In genomic region chr5:68652507-68652906, GRCh38 we compare ENCODE assay signal across 13 cellular contexts.
A peak's percentile ranks its signal among the peaks of the same experiment; 100 is the strongest.
DNase-seq lines count a peak whose midpoint lies in the region; ATAC-seq, FAIRE-seq and TF ChIP-seq lines count a peak whose summit lies in the region.
"Had no signal": no experiment of that assay in that cellular context is flagged by ENCODE, and none has a peak within 500 bp of the region (broad histone marks: within the 10 kb centered on the region; RNA-seq: fewer than 3 reads in every experiment).

No MANE protein-coding gene starts in this region.

- no peaks in the 10 kb centered on the region for H3K79me2 ChIP-seq in astrocyte (ENCODE audit: insufficient read depth, low read length)

- H3K4me1 ChIP-seq in heart left ventricle = no peaks in the 10 kb centered on the region
- no peaks in the 10 kb centered on the region for H3K4me1 ChIP-seq in astrocyte (ENCODE audit: insufficient read depth, low read length)
- H3K4me1 ChIP-seq in aorta (ENCODE audit: control insufficient read depth in 1 of 2, insufficient read depth in 2 of 2, low read length in 2 of 2) = peaks cover 0 to 3% of the 10 kb centered on the region in 2 donors

- H3K4me2 ChIP-seq in astrocyte (ENCODE audit: low read length) = no peak overlapping the region

- H3K27me3 Mint-ChIP-seq in astrocyte (ENCODE audit: low read depth, unreplicated experiment) = no peaks in the 10 kb centered on the region

- no peak for DNase-seq in left ventricle myocardium superior
- DNase-seq in heart left ventricle = no peak
- DNase-seq in astrocyte (ENCODE audit: low read depth) = peak; percentile 25
- peak; percentile 28 for DNase-seq in kidney tubule cell (ENCODE audit: low spot score)
- DNase-seq in aorta = no peak
- DNase-seq in OCI-M1 (lab: John Stamatoyannopoulos, UW) = no peak
- no peak for DNase-seq in 8988T
- DNase-seq: activated T-cell treated with anti-CD3 and anti-CD28 coated beads for 4 hours; brain microvascular endothelial cell; NCI-H1048; stimulated activated CD4-positive, alpha-beta T cell treated with anti-CD3 and anti-CD28 coated beads, Interleukin-12 subunit alpha, Interleukin-12 subunit beta, amount 100 ng/mL, for 4 hours had no signal

- no peak overlapping the region for H3K9ac ChIP-seq in astrocyte (ENCODE audit: low read length)

- TF ChIP-seq CTCF in heart left ventricle (IDR thresholded peaks at IDR 0.05) (no peak), astrocyte (IDR thresholded peaks at IDR 0.05; ENCODE audit: insufficient read depth, low read depth, low read length) (no peak)

- H3K27me3 ChIP-seq in heart left ventricle = no peaks in the 10 kb centered on the region
- no peaks in the 10 kb centered on the region for H3K27me3 ChIP-seq in astrocyte (ENCODE audit: insufficient read depth, low read length)
- H3K27me3 ChIP-seq in aorta (ENCODE audit: control insufficient read depth in 1 of 2, insufficient read depth in 2 of 2, low read length in 1 of 2) = no peaks in the 10 kb centered on the region
- H3K27me3 ChIP-seq: brain microvascular endothelial cell had no signal

- H3K4me1 Mint-ChIP-seq in astrocyte (ENCODE audit: low read depth, unreplicated experiment) = no peaks in the 10 kb centered on the region

- peaks cover 1% of the 10 kb centered on the region for H3K9me3 Mint-ChIP-seq in astrocyte (ENCODE audit: unreplicated experiment)

- H2AFZ ChIP-seq in astrocyte (ENCODE audit: low read depth, low read length) = no peak overlapping the region

- H3K36me3 ChIP-seq in heart left ventricle (no peaks in the 10 kb centered on the region), astrocyte (ENCODE audit: insufficient read depth, low read length) (no peaks in the 10 kb centered on the region), aorta (ENCODE audit: control insufficient read depth in 1 of 2, insufficient read depth in 2 of 2, low read length in 1 of 2) (no peaks in the 10 kb centered on the region)
- H3K36me3 ChIP-seq: brain microvascular endothelial cell had no signal

- H3K27ac Mint-ChIP-seq in astrocyte (ENCODE audit: unreplicated experiment) = no peak overlapping the region

- no peaks in the 10 kb centered on the region for H4K20me1 ChIP-seq in astrocyte (ENCODE audit: insufficient read depth, low read length)

- H3K27ac ChIP-seq in heart left ventricle (no peak overlapping the region), astrocyte (ENCODE audit: low read depth, low read length) (no peak overlapping the region), aorta (ENCODE audit: low read depth in 1 of 2, low read length in 2 of 2) (no peak overlapping the region)
- H3K27ac ChIP-seq: brain microvascular endothelial cell, C4-2B had no signal

- no peak overlapping the region for H3K4me3 Mint-ChIP-seq in astrocyte (ENCODE audit: unreplicated experiment)

- no peak for FAIRE-seq in astrocyte (lab: Jason Lieb, UNC)

- H3K9me3 ChIP-seq in heart left ventricle (no peaks in the 10 kb centered on the region), astrocyte (ENCODE audit: insufficient read depth, low read depth, low read length) (no peaks in the 10 kb centered on the region), aorta (ENCODE audit: control insufficient read depth, low read length) (no peaks in the 10 kb centered on the region)

- 69 to 87% (median 79%) methylated on average over 2 of the region's 2 CpGs for WGBS in heart left ventricle, 4 donors
- 20 to 24% methylated on average over 2 of the region's 2 CpGs for WGBS in aorta, 2 donors

- peaks cover 3% of the 10 kb centered on the region for H3K36me3 Mint-ChIP-seq in astrocyte (ENCODE audit: low read depth, unreplicated experiment)

- ATAC-seq in left ventricle myocardium superior = peak; percentile 58
- no peak for ATAC-seq in heart left ventricle
- peak; percentile 46 for ATAC-seq in aorta (ENCODE audit: low FRiP score)
- ATAC-seq in GM19035 (IDR thresholded peaks at IDR 0.05; ENCODE audit: unreplicated experiment) = no peak

- intact Hi-C loops in left ventricle myocardium superior (cut with micrococcal nuclease) (no loop called here), heart left ventricle (cut with DNase I) (loop anchor here in 1 of 10 donors (10.0 kb wide), 2 partner anchors 188 to 312 kb away; no protein-coding TSS in a partner anchor), aorta (cut with DNase I) (no loop called here)

- H3K4me3 ChIP-seq in heart left ventricle (no peak overlapping the region), astrocyte (ENCODE audit: insufficient read depth, low read depth, low read length) (no peak overlapping the region), aorta (ENCODE audit: low read length in 2 of 2) (no peak overlapping the region)

- TF ChIP-seq POLR2A in heart left ventricle (IDR thresholded peaks at IDR 0.05) = no peak

Comparison
In these comparisons a context has a peak if more than half of its experiments do, and no peak if none do; other contexts are left out.
1. ATAC-seq: peak in left ventricle myocardium superior (single experiment) and aorta (single experiment); none in heart left ventricle (0 of 4) and GM19035 (single experiment).
2. DNase-seq: peak in astrocyte (single experiment) and kidney tubule cell (single experiment); none in left ventricle myocardium superior (single experiment), heart left ventricle (0 of 5), aorta (0 of 2), OCI-M1 (single experiment) and 8988T (single experiment).